15 cellular contexts compared by ENCODE assay signal in genomic region chr2:23698733-23699391, GRCh38.
DNase-seq lines count a peak whose midpoint lies in the region; ATAC-seq and TF ChIP-seq lines count a peak whose summit lies in the region.
"Had no signal": no experiment of that assay in that cellular context is flagged by ENCODE, and none has a peak within 500 bp of the region (broad histone marks: within the 10 kb centered on the region; RNA-seq: fewer than 3 reads in every experiment).

No MANE protein-coding gene starts in this region.

- no peak overlapping the region for H3K56ac ChIP-seq in mesendoderm (ENCODE audit: low read length)

- H3K23ac ChIP-seq in mesendoderm (ENCODE audit: low read length) = no peak overlapping the region

- H3K36me3 Mint-ChIP-seq in activated T-helper 17 cell treated with anti-CD3 and anti-CD28 coated beads, Interleukin-2, amount 50 U/mL, for 72 hours (ENCODE audit: low read depth) = no peaks in the 10 kb centered on the region

- no peak overlapping the region for H3K4me3 ChIP-seq in choroid plexus epithelial cell (ENCODE audit: low read depth, low read length)
- H3K4me3 ChIP-seq in mesendoderm (ENCODE audit: low read length) = no peak overlapping the region
- H3K4me3 ChIP-seq: prostate gland, SJSA1 had no signal

- H2BK15ac ChIP-seq in mesendoderm (replicated peaks; ENCODE audit: low read depth) = no peak overlapping the region

- H3K9me3 Mint-ChIP-seq in activated T-helper 17 cell treated with anti-CD3 and anti-CD28 coated beads, Interleukin-2, amount 50 U/mL, for 72 hours = no peaks in the 10 kb centered on the region
- H3K9me3 Mint-ChIP-seq: IgD-negative memory B cell; stimulated activated naive B cell treated with anti-CD40 and anti-IgM and Interleukin-4, amounts not matched to agents 10 μg/mL and 1 μg/mL and 100 μg/mL, for 72 hours had no signal

- H3K27ac ChIP-seq in mesendoderm (ENCODE audit: low read depth, low read length) = no peak overlapping the region
- H3K27ac ChIP-seq: prostate gland, SJSA1 had no signal

- WGBS in mesendoderm (ENCODE audit: extremely low coverage, insufficient coverage, low lambda C conversion rate) = no CpG with 5 or more reads among the region's 15 CpGs

- H2BK120ac ChIP-seq in mesendoderm (ENCODE audit: low read depth, low read length) = no peak overlapping the region

- H3K4me2 ChIP-seq in mesendoderm (ENCODE audit: low read length) = no peak overlapping the region

- no peak overlapping the region for H3K27ac Mint-ChIP-seq in activated T-helper 17 cell treated with anti-CD3 and anti-CD28 coated beads, Interleukin-2, amount 50 U/mL, for 72 hours
- H3K27ac Mint-ChIP-seq: IgD-negative memory B cell had no signal

- no peaks in the 10 kb centered on the region for H3K79me1 ChIP-seq in mesendoderm (ENCODE audit: low read length)

- no peak overlapping the region for H3K4me3 Mint-ChIP-seq in activated T-helper 17 cell treated with anti-CD3 and anti-CD28 coated beads, Interleukin-2, amount 50 U/mL, for 72 hours
- H3K4me3 Mint-ChIP-seq: IgD-negative memory B cell; stimulated activated naive B cell treated with anti-CD40 and anti-IgM and Interleukin-4, amounts not matched to agents 10 μg/mL and 1 μg/mL and 100 μg/mL, for 72 hours had no signal

- H3K79me2 ChIP-seq in mesendoderm (ENCODE audit: control insufficient read depth, insufficient read depth, low read length) = no peaks in the 10 kb centered on the region

- H3K18ac ChIP-seq in mesendoderm (ENCODE audit: low read length) = no peak overlapping the region

- ATAC-seq in activated T-helper 17 cell treated with anti-CD3 and anti-CD28 coated beads, Interleukin-2, amount 50 U/mL, for 72 hours (replicated peaks) = no peak
- no peak for ATAC-seq in HG03139 (IDR thresholded peaks at IDR 0.05; ENCODE audit: unreplicated experiment)
- ATAC-seq: stimulated activated naive B cell treated with anti-CD40 and anti-IgM and Interleukin-4, amounts not matched to agents 10 μg/mL and 1 μg/mL and 100 μg/mL, for 72 hours had no signal

- DNase-seq in DMS 273 (lab: John Stamatoyannopoulos, UW; ENCODE audit: unreplicated experiment) (peak; percentile 84), NCI-H524 (lab: John Stamatoyannopoulos, UW) (peak; percentile 56 to 82), choroid plexus epithelial cell (ENCODE audit: low read depth) (peak; percentile 53), mesendoderm (peak; percentile 29), epidermal melanocyte (ENCODE audit: insufficient read length, low spot score) (no peak), SIG-M5 treated with dmso at 0.1 percent for 504 hours (lab: John Stamatoyannopoulos, UW; ENCODE audit: unreplicated experiment) (no peak)
- DNase-seq: activated CD4-positive, CD25-positive, alpha-beta regulatory T cell treated with anti-CD3 and anti-CD28 coated beads, Interleukin-2, amount 50 U/mL, for 72 hours; activated T-cell treated with anti-CD3 and anti-CD28 coated beads, Interleukin-2, amount 50 U/mL, for 48 hours; stimulated activated CD4-positive, alpha-beta T cell treated with anti-CD3 and anti-CD28 coated beads, Interleukin-4, amount 100 ng/mL, for 4 hours; stimulated activated naive B cell treated with anti-CD40 and anti-IgM and Interleukin-4, amounts not matched to agents 10 μg/mL and 1 μg/mL and 100 μg/mL, for 72 hours had no signal

- H3K27me3 Mint-ChIP-seq in activated T-helper 17 cell treated with anti-CD3 and anti-CD28 coated beads, Interleukin-2, amount 50 U/mL, for 72 hours = no peaks in the 10 kb centered on the region
- H3K27me3 Mint-ChIP-seq: IgD-negative memory B cell; stimulated activated naive B cell treated with anti-CD40 and anti-IgM and Interleukin-4, amounts not matched to agents 10 μg/mL and 1 μg/mL and 100 μg/mL, for 72 hours had no signal

- H3K27me3 ChIP-seq in mesendoderm (ENCODE audit: insufficient read depth, low read length, poor library complexity) = no peaks in the 10 kb centered on the region
- H3K27me3 ChIP-seq: SJSA1 had no signal

- no peaks in the 10 kb centered on the region for H3K36me3 ChIP-seq in mesendoderm (ENCODE audit: control insufficient read depth, insufficient read depth, low read length)
- H3K36me3 ChIP-seq: SJSA1 had no signal

- no peak overlapping the region for H3K9ac ChIP-seq in mesendoderm (ENCODE audit: low read length)

- H3K4me1 Mint-ChIP-seq in activated T-helper 17 cell treated with anti-CD3 and anti-CD28 coated beads, Interleukin-2, amount 50 U/mL, for 72 hours = peaks cover 6% of the 10 kb centered on the region

- H2AK5ac ChIP-seq in mesendoderm (ENCODE audit: low read length) = no peak overlapping the region

- H2BK5ac ChIP-seq in mesendoderm (ENCODE audit: low read length) = no peak overlapping the region

- no peak overlapping the region for H4K8ac ChIP-seq in mesendoderm (ENCODE audit: low read depth, low read length)

- no peak for TF ChIP-seq CTCF in choroid plexus epithelial cell (conservative IDR thresholded peaks at IDR 0.05; ENCODE audit: low read depth, low read length)

- H3K4ac ChIP-seq in mesendoderm (ENCODE audit: low read depth, low read length) = no peak overlapping the region

- H4K5ac ChIP-seq in mesendoderm (ENCODE audit: low read length) = no peak overlapping the region

- H3K4me1 ChIP-seq in mesendoderm (ENCODE audit: control insufficient read depth, low read depth, low read length) = no peaks in the 10 kb centered on the region
- H3K4me1 ChIP-seq: prostate gland had no signal

Comparison
In these comparisons a context has a peak if more than half of its experiments do, and no peak if none do; other contexts are left out.
1. DNase-seq: peak in DMS 273 (single experiment), NCI-H524 (2 of 2), choroid plexus epithelial cell (single experiment) and mesendoderm (single experiment); none in epidermal melanocyte (single experiment) and SIG-M5 treated with dmso at 0.1 percent for 504 hours (single experiment).